In the genomic region with DNA sequence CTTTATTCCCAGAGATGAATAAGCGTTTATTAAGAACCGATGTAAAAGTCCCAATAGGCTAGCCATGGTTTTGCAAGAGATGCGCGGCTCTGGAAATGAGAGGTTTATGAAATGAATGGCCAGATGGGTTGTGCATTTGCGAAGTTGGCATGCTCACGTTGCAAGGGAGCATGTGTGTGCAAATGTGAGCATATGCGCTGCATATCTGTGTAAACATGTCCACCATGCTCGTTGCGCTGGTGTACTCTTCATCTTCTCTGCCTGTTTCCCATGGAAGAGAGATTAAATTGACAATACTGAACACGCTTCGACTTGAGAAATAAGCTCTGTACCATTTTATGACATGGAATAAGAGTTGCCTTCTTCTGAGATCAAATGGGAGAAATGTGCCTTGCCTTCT, we compare ENCODE assay signal across 24 cellular contexts.
DNase-seq lines count a peak whose midpoint lies in the region; ATAC-seq and TF ChIP-seq lines count a peak whose summit lies in the region.
"Had no signal": no experiment of that assay in that cellular context is flagged by ENCODE, and none has a peak within 500 bp of the region (broad histone marks: within the 10 kb centered on the region; RNA-seq: fewer than 3 reads in every experiment).

No MANE protein-coding gene starts in this region.

- H3K36me3 ChIP-seq in ES-I3 (ENCODE audit: insufficient read depth, low read length) (no peaks in the 10 kb centered on the region), HUES64 (ENCODE audit: insufficient read depth, low read length) (no peaks in the 10 kb centered on the region)
- H3K36me3 ChIP-seq: brain microvascular endothelial cell, left ventricle myocardium inferior, neutrophil, prostate gland had no signal

- H3K4me3 ChIP-seq in HUES64 (ENCODE audit: low read length) (peak overlapping the region; percentile 57), lower leg skin (ENCODE audit: low read depth, poor library complexity, severe bottlenecking) (no peak overlapping the region)
- H3K4me3 ChIP-seq: left ventricle myocardium inferior, prostate gland had no signal

- WGBS in HUES64: 81% methylated on average over 11 of the region's 11 CpGs
- WGBS in lower leg skin, 2 donors: 42 to 53% methylated on average over 11 of the region's 11 CpGs

- DNase-seq in cerebellum (ENCODE audit: low spot score): peak; percentile 23
- DNase-seq in inferior parietal cortex (ENCODE audit: extremely low spot score): peak; percentile 40
- DNase-seq in AG08396 (ENCODE audit: low spot score): no peak
- no peak for DNase-seq in lower leg skin (ENCODE audit: low spot score in 2 of 2)
- DNase-seq in glomerular visceral epithelial cell (ENCODE audit: extremely low spot score): no peak
- DNase-seq: activated CD4-positive, alpha-beta memory T cell treated with anti-CD3 and anti-CD28 coated beads for 36 hours; activated CD4-positive, CD25-positive, alpha-beta regulatory T cell treated with anti-CD3 and anti-CD28 coated beads, Interleukin-2, amount 50 U/mL, for 72 hours; activated naive CD4-positive, alpha-beta T cell treated with Interleukin-2 at 50 U/mL for 16 hours; brain microvascular endothelial cell; CD4-positive, alpha-beta memory T cell; HCEC 1CT; left ventricle myocardium inferior; NCI-H187; NCI-H2171; NCI-H510A treated with DMSO at 0.1 percent for 48 hours; SIG-M5; stimulated activated CD8-positive, alpha-beta memory T cell treated with anti-CD3 and anti-CD28 coated beads, Interleukin-4, amount 100 ng/mL, for 48 hours had no signal

- H3K27ac ChIP-seq in HUES64 (ENCODE audit: low read depth, low read length): no peak overlapping the region
- H3K27ac ChIP-seq: brain microvascular endothelial cell, epithelial cell of prostate, left ventricle myocardium inferior, neutrophil, prostate gland had no signal

- peak overlapping the region; percentile 56; the same call in 1 of the 2 replicates for H3K9ac ChIP-seq in ES-I3 (ENCODE audit: low read depth, low read length)
- no peak overlapping the region for H3K9ac ChIP-seq in HUES64 (ENCODE audit: low read depth, low read length)

- intact Hi-C loops in lower leg skin (cut with DNase I; ENCODE audit: low total_unique reads): no loop called here

- ATAC-seq in GM21381 (IDR thresholded peaks at IDR 0.05; ENCODE audit: unreplicated experiment): no peak
- ATAC-seq: sciatic nerve had no signal

- H3K4me1 ChIP-seq in ES-I3 (ENCODE audit: insufficient read depth, low read length): peaks cover 9% of the 10 kb centered on the region
- H3K4me1 ChIP-seq in HUES64 (ENCODE audit: insufficient read depth, low read length): peaks cover 18% of the 10 kb centered on the region; the same call in 1 of the 2 replicates
- H3K4me1 ChIP-seq: left ventricle myocardium inferior, prostate gland had no signal

- no peak for TF ChIP-seq CTCF in lower leg skin (IDR thresholded peaks at IDR 0.05)

- TF ChIP-seq POLR2A in lower leg skin (IDR thresholded peaks at IDR 0.05): no peak

- no peaks in the 10 kb centered on the region for H3K9me3 ChIP-seq in ES-I3 (ENCODE audit: control insufficient read depth, insufficient read depth, low read length)
- no peaks in the 10 kb centered on the region for H3K9me3 ChIP-seq in HUES64 (ENCODE audit: insufficient read depth, low read depth, low read length)
- H3K9me3 ChIP-seq: left ventricle myocardium inferior, neutrophil, prostate gland had no signal

- H3K27me3 ChIP-seq in HUES64 (ENCODE audit: insufficient read depth, low read length): peaks cover 23% of the 10 kb centered on the region

Comparison
In these comparisons a context has a peak if more than half of its experiments do, and no peak if none do; other contexts are left out.
1. DNase-seq: peak in cerebellum (single experiment) and inferior parietal cortex (single experiment); none in AG08396 (single experiment), lower leg skin (0 of 2) and glomerular visceral epithelial cell (single experiment).